In genomic region chr5:121445511-121445910, GRCh38 we compare ENCODE assay signal across 24 cellular contexts.
"Had no signal": no experiment of that assay in that cellular context is flagged by ENCODE, and none has a peak within 500 bp of the region (broad histone marks: within the 10 kb centered on the region; RNA-seq: fewer than 3 reads in every experiment).

No MANE protein-coding gene starts in this region.

- DNase-seq: activated CD4-positive, alpha-beta T cell treated with anti-CD3 and anti-CD28 coated beads for 48 hours; activated CD4-positive, alpha-beta T cell treated with anti-CD3 and anti-CD28 coated beads, Interleukin-2, amount 50 U/mL, for 1 hour; activated CD4-positive, alpha-beta T cell treated with anti-CD3 and anti-CD28 coated beads, Interleukin-2, amount 50 U/mL, for 48 hours; activated CD8-positive, alpha-beta memory T cell treated with anti-CD3 and anti-CD28 coated beads for 24 hours; activated CD8-positive, alpha-beta T cell treated with anti-CD3 and anti-CD28 coated beads for 36 hours; activated effector memory CD4-positive, alpha-beta T cell treated with anti-CD3 and anti-CD28 coated beads, Interleukin-2, amount 50 U/mL, for 16 hours; activated naive CD4-positive, alpha-beta T cell treated with anti-CD3 and anti-CD28 coated beads for 36 hours; activated naive CD8-positive, alpha-beta T cell treated with anti-CD3 and anti-CD28 coated beads for 36 hours; activated naive CD8-positive, alpha-beta T cell treated with anti-CD3 and anti-CD28 coated beads, Interleukin-2, amount 50 U/mL, for 24 hours; activated T-cell treated with anti-CD3 and anti-CD28 coated beads, Interleukin-2, amount 50 U/mL, for 4 hours; amniotic stem cell; anterior cingulate cortex; brain microvascular endothelial cell; dorsolateral prefrontal cortex; effector memory CD4-positive, alpha-beta T cell; endodermal cell; foreskin keratinocyte; gastrocnemius medialis; heart right ventricle; T-helper 2 cell had no signal

- H3K36me3 ChIP-seq: brain microvascular endothelial cell, gastrocnemius medialis, heart right ventricle had no signal

- H3K9me3 ChIP-seq: gastrocnemius medialis had no signal

- H3K4me3 ChIP-seq: coronary artery, dorsolateral prefrontal cortex, gastrocnemius medialis, heart right ventricle had no signal

- H3K27ac ChIP-seq: brain microvascular endothelial cell, coronary artery, dorsolateral prefrontal cortex, foreskin keratinocyte, gastrocnemius medialis, heart right ventricle, VCaP had no signal

- ATAC-seq: activated CD8-positive, alpha-beta T cell treated with anti-CD3 and anti-CD28 coated beads for 36 hours; activated naive CD8-positive, alpha-beta T cell treated with anti-CD3 and anti-CD28 coated beads, Interleukin-2, amount 50 U/mL, for 24 hours; activated T-cell treated with anti-CD3 and anti-CD28 coated beads, Interleukin-2, amount 50 U/mL, for 4 hours; esophagus mucosa; foreskin keratinocyte; gastrocnemius medialis; heart right ventricle; WTC11 had no signal

- H3K27me3 ChIP-seq: brain microvascular endothelial cell, dorsolateral prefrontal cortex, foreskin keratinocyte, gastrocnemius medialis, heart right ventricle had no signal

- H3K4me1 ChIP-seq: foreskin keratinocyte, gastrocnemius medialis, heart right ventricle had no signal
